ENCODE assay signal across 1 cellular context in the genomic region with DNA sequence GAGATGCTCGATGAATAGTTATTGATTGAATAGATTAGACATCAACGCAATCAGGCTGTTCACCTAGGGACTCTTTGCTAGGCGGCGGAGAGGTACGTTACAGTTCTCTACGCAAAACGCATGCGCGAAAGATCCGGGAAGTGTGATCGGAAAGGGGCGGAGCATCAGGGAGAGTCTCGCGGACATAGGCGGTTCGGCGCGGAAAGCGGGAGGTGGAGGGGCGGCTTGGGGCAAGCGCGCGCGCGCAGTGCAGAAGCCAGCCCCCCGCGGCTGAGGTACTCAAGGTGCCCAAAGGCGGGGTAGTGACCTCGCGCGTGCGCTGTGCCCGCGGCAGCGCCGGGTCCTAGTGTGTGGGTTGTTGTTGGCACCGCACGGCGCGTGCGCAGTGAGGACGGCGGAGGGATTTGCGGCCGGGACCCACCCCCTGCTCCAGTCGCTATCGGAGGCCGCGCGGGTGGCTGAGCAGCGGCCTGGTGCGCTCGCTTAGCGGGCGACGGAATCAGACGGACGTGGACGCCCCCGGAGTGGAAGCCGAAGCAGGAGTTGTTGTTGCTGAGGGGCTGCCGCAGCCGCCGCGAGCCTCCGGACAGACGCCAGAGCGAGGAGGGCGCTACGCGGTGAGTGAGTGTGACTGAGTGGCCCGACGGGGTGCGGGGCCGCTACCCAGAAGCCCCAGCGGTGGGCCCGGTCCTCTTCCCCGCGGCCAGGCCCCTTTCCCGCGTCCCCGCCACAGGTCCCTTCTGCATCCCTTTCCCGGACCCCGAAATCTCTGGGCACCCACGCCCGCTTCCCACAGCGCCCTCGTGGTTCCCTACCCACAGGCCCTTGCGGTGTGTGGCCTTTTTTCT.
TF ChIP-seq lines count a peak whose summit lies in the region.

SNRNP70 (plus strand) TSS at position 432 of the 848 bp plus-strand sequence. CDS start 964 bp downstream, outside the sequence.

TF ChIP-seq in HepG2, 621 proteins besides CTCF, POLR2A, EP300 and RAD21 (continued from another document and continues in another):
- 0 out of 2 replicates have a peak, but pooled peaks have one; percentile 61 for TF ChIP-seq TP53 (CRISPR knock-in tag; conservative IDR thresholded peaks at IDR 0.05)
- TF ChIP-seq ZNF263 (CRISPR knock-in tag; IDR thresholded peaks at IDR 0.05), result peak; percentile 31; the same call in 1 of the 2 replicates
- TF ChIP-seq MED8 (CRISPR knock-in tag; IDR thresholded peaks at IDR 0.05; ENCODE audit: insufficient replicate concordance), result peak; percentile 24
- peak; percentile 75; the same call in 1 of the 2 replicates for TF ChIP-seq RNF2 (conservative IDR thresholded peaks at IDR 0.05; ENCODE audit: low read depth)
- TF ChIP-seq ZNF839 (CRISPR knock-in tag; IDR thresholded peaks at IDR 0.05; ENCODE audit: borderline replicate concordance), result no peak
- no peak for TF ChIP-seq THYN1 (CRISPR knock-in tag; IDR thresholded peaks at IDR 0.05; ENCODE audit: borderline replicate concordance, low read depth)
- peak; percentile 70 to 95; a peak in 3 of 4 replicates for TF ChIP-seq KLF16 (CRISPR knock-in tag; IDR thresholded peaks at IDR 0.05)
- TF ChIP-seq CAMTA2 (CRISPR knock-in tag; IDR thresholded peaks at IDR 0.05; ENCODE audit: borderline replicate concordance), result peak; percentile 97
- no peak for TF ChIP-seq TERF1 (CRISPR knock-in tag; IDR thresholded peaks at IDR 0.05)
- TF ChIP-seq HDAC2 (CRISPR knock-in tag; IDR thresholded peaks at IDR 0.05), result no peak; the same call in 1 of the 2 replicates
- TF ChIP-seq ZNF616 (CRISPR knock-in tag; IDR thresholded peaks at IDR 0.05; ENCODE audit: low read depth), result peak; percentile 92; the same call in 1 of the 2 replicates
- no peak for TF ChIP-seq NFIB (CRISPR knock-in tag; IDR thresholded peaks at IDR 0.05; ENCODE audit: borderline replicate concordance)
- 0 out of 2 replicates have a peak, but pooled peaks have one; percentile 43 for TF ChIP-seq ZBTB42 (CRISPR knock-in tag; IDR thresholded peaks at IDR 0.05)
- no peak for TF ChIP-seq HNF4G (IDR thresholded peaks at IDR 0.05; ENCODE audit: borderline replicate concordance, low read depth, low read length)
- TF ChIP-seq HNF4G (CRISPR knock-in tag; IDR thresholded peaks at IDR 0.05; ENCODE audit: borderline replicate concordance, low read depth), result no peak; the same call in 1 of the 2 replicates
- no peak; the same call in 2 of the 3 replicates for TF ChIP-seq MXI1 (IDR thresholded peaks at IDR 0.05; ENCODE audit: borderline replicate concordance, low read depth, low read length)
- peak; percentile 78 for TF ChIP-seq HNRNPK (IDR thresholded peaks at IDR 0.05; ENCODE audit: low read depth, low read length, poor library complexity, severe bottlenecking)
- no peak for TF ChIP-seq HOXD1 (CRISPR knock-in tag; IDR thresholded peaks at IDR 0.05)
- no peak for TF ChIP-seq BCLAF1 (IDR thresholded peaks at IDR 0.05)
- peak; percentile 93 for TF ChIP-seq GLMP (CRISPR knock-in tag; IDR thresholded peaks at IDR 0.05; ENCODE audit: borderline replicate concordance)
- TF ChIP-seq ERF (CRISPR knock-in tag; IDR thresholded peaks at IDR 0.05), result peak; percentile 77
- no peak; the same call in 1 of the 2 replicates for TF ChIP-seq ZNF441 (CRISPR knock-in tag; IDR thresholded peaks at IDR 0.05; ENCODE audit: borderline replicate concordance)
- TF ChIP-seq ZNF556 (CRISPR knock-in tag; IDR thresholded peaks at IDR 0.05; ENCODE audit: borderline replicate concordance), result peak; percentile 50; the same call in 1 of the 2 replicates
- TF ChIP-seq ZNF44 (CRISPR knock-in tag; IDR thresholded peaks at IDR 0.05), result no peak
- no peak for TF ChIP-seq GABPA (IDR thresholded peaks at IDR 0.05; ENCODE audit: low read depth, low read length)
- TF ChIP-seq GABPA (CRISPR knock-in tag; IDR thresholded peaks at IDR 0.05; ENCODE audit: low read depth), result peak; percentile 44
- TF ChIP-seq ATAD3A (CRISPR knock-in tag; IDR thresholded peaks at IDR 0.05), result no peak
- TF ChIP-seq SP1 (IDR thresholded peaks at IDR 0.05), result no peak
- peak; percentile 87 for TF ChIP-seq SP1 (CRISPR knock-in tag; IDR thresholded peaks at IDR 0.05)
- peak; percentile 75; the same call in 1 of the 2 replicates for TF ChIP-seq KLF9 (CRISPR knock-in tag; IDR thresholded peaks at IDR 0.05; ENCODE audit: low read depth)
- TF ChIP-seq XRCC5 (optimal IDR thresholded peaks at IDR 0.05; ENCODE audit: low read length), result peak; percentile 83
- no peak for TF ChIP-seq REXO4 (CRISPR knock-in tag; IDR thresholded peaks at IDR 0.05; ENCODE audit: borderline replicate concordance)
- TF ChIP-seq, protein P1, sequence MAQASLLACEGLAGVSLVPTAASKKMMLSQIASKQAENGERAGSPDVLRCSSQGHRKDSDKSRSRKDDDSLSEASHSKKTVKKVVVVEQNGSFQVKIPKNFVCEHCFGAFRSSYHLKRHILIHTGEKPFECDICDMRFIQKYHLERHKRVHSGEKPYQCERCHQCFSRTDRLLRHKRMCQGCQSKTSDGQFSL (CRISPR knock-in tag; IDR thresholded peaks at IDR 0.05), result no peak; the same call in 1 of the 2 replicates
- TF ChIP-seq, protein P2, sequence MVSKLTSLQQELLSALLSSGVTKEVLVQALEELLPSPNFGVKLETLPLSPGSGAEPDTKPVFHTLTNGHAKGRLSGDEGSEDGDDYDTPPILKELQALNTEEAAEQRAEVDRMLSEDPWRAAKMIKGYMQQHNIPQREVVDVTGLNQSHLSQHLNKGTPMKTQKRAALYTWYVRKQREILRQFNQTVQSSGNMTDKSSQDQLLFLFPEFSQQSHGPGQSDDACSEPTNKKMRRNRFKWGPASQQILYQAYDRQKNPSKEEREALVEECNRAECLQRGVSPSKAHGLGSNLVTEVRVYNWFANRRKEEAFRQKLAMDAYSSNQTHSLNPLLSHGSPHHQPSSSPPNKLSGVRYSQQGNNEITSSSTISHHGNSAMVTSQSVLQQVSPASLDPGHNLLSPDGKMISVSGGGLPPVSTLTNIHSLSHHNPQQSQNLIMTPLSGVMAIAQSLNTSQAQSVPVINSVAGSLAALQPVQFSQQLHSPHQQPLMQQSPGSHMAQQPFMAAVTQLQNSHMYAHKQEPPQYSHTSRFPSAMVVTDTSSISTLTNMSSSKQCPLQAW (CRISPR knock-in tag; IDR thresholded peaks at IDR 0.05), result peak; percentile 35; the same call in 1 of the 2 replicates
- no peak; the same call in 1 of the 2 replicates for TF ChIP-seq ZNF564 (CRISPR knock-in tag; IDR thresholded peaks at IDR 0.05)
- TF ChIP-seq PHF21A (CRISPR knock-in tag; IDR thresholded peaks at IDR 0.05), result peak; percentile 92
- no peak; the same call in 1 of the 2 replicates for TF ChIP-seq ZNF547 (CRISPR knock-in tag; IDR thresholded peaks at IDR 0.05)
- TF ChIP-seq FOSL2 (CRISPR knock-in tag; IDR thresholded peaks at IDR 0.05), result 0 out of 2 replicates have a peak, but pooled peaks have one; percentile 13
- TF ChIP-seq ZNF282 (IDR thresholded peaks at IDR 0.05; ENCODE audit: partially characterized antibody), result no peak
- no peak for TF ChIP-seq THRA (CRISPR knock-in tag; IDR thresholded peaks at IDR 0.05; ENCODE audit: borderline replicate concordance)
- no peak for TF ChIP-seq ZNF225 (CRISPR knock-in tag; IDR thresholded peaks at IDR 0.05)
- no peak for TF ChIP-seq TCF7 (IDR thresholded peaks at IDR 0.05; ENCODE audit: low read depth)
- TF ChIP-seq, protein P3, sequence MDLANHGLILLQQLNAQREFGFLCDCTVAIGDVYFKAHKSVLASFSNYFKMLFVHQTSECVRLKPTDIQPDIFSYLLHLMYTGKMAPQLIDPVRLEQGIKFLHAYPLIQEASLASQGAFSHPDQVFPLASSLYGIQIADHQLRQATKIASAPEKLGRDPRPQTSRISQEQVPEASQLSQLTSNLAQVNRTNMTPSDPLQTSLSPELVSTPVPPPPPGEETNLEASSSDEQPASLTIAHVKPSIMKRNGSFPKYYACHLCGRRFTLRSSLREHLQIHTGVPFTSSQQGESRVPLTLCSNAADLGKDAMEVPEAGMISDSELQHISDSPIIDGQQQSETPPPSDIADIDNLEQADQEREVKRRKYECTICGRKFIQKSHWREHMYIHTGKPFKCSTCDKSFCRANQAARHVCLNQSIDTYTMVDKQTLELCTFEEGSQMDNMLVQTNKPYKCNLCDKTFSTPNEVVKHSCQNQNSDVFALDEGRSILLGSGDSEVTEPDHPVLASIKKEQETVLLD (CRISPR knock-in tag; IDR thresholded peaks at IDR 0.05; ENCODE audit: low read depth), result no peak
- TF ChIP-seq HES4 (CRISPR knock-in tag; IDR thresholded peaks at IDR 0.05; ENCODE audit: borderline replicate concordance), result peak; percentile 96
- no peak for TF ChIP-seq HNRNPH1 (optimal IDR thresholded peaks at IDR 0.05; ENCODE audit: low read depth, low read length)
- TF ChIP-seq ZNF180 (CRISPR knock-in tag; IDR thresholded peaks at IDR 0.05; ENCODE audit: borderline replicate concordance, low read depth), result 0 out of 2 replicates have a peak, but pooled peaks have one; percentile 36
- no peak for TF ChIP-seq PLRG1 (conservative IDR thresholded peaks at IDR 0.05)
- TF ChIP-seq ARHGAP35 (CRISPR knock-in tag; IDR thresholded peaks at IDR 0.05; ENCODE audit: borderline replicate concordance), result peak; percentile 93
- TF ChIP-seq ZNF546 (CRISPR knock-in tag; conservative IDR thresholded peaks at IDR 0.05), result no peak
- no peak for TF ChIP-seq ZFP1 (CRISPR knock-in tag; IDR thresholded peaks at IDR 0.05)
- TF ChIP-seq ZC3H13 (CRISPR knock-in tag; IDR thresholded peaks at IDR 0.05), result 0 out of 2 replicates have a peak, but pooled peaks have one; percentile 31
- peak; percentile 94 for TF ChIP-seq KDM2A (CRISPR knock-in tag; IDR thresholded peaks at IDR 0.05; ENCODE audit: borderline replicate concordance, low read depth)
- TF ChIP-seq ZNF383 (CRISPR knock-in tag; IDR thresholded peaks at IDR 0.05; ENCODE audit: borderline replicate concordance), result no peak
- TF ChIP-seq ZFYVE20 (CRISPR knock-in tag; IDR thresholded peaks at IDR 0.05; ENCODE audit: borderline replicate concordance, low read depth), result 0 out of 2 replicates have a peak, but pooled peaks have one; percentile 66
- TF ChIP-seq CCAR2 (optimal IDR thresholded peaks at IDR 0.05; ENCODE audit: low read depth, low read length), result no peak
- TF ChIP-seq RFX3 (CRISPR knock-in tag; IDR thresholded peaks at IDR 0.05), result no peak
- peak; percentile 85; the same call in 1 of the 2 replicates for TF ChIP-seq NAIF1 (CRISPR knock-in tag; IDR thresholded peaks at IDR 0.05; ENCODE audit: borderline replicate concordance)
- TF ChIP-seq ZNF891 (CRISPR knock-in tag; IDR thresholded peaks at IDR 0.05), result peak; percentile 52; the same call in 1 of the 2 replicates
- TF ChIP-seq, protein P4, sequence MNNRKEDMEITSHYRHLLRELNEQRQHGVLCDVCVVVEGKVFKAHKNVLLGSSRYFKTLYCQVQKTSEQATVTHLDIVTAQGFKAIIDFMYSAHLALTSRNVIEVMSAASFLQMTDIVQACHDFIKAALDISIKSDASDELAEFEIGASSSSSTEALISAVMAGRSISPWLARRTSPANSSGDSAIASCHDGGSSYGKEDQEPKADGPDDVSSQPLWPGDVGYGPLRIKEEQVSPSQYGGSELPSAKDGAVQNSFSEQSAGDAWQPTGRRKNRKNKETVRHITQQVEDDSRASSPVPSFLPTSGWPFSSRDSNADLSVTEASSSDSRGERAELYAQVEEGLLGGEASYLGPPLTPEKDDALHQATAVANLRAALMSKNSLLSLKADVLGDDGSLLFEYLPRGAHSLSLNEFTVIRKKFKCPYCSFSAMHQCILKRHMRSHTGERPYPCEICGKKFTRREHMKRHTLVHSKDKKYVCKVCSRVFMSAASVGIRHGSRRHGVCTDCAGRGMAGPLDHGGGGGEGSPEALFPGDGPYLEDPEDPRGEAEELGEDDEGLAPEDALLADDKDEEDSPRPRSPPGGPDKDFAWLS (CRISPR knock-in tag; IDR thresholded peaks at IDR 0.05; ENCODE audit: borderline replicate concordance), result no peak
- peak; percentile 66 for TF ChIP-seq MXD4 (CRISPR knock-in tag; IDR thresholded peaks at IDR 0.05)
